ENCODE assay signal across 8 cellular contexts in genomic region chr9:2727966-2728613, GRCh38. TPM values are rescaled to one million over a fixed set of nuclear protein-coding genes. Genes with fewer than 3 reads are reported as not detected.
DNase-seq lines count a peak whose midpoint lies in the region; ATAC-seq, FAIRE-seq and TF ChIP-seq lines count a peak whose summit lies in the region.

No MANE protein-coding gene starts in this region.

- TF ChIP-seq RAD21 in GM12878 (IDR thresholded peaks at IDR 0.05; ENCODE audit: insufficient read depth, low read depth, low read length): peak; percentile 88

- H3K27me3 ChIP-seq in GM12878 (replicated peaks in 1 of 2; ENCODE audit: control insufficient read depth in 2 of 2, insufficient read depth in 2 of 2, low read length in 1 of 2) (no peaks in the 10 kb centered on the region), keratinocyte (ENCODE audit: control insufficient read depth, extremely low read depth, insufficient read depth, low read length) (no peaks in the 10 kb centered on the region), thoracic aorta (replicated peaks; ENCODE audit: insufficient read depth) (no peaks in the 10 kb centered on the region)

- H3K9me1 ChIP-seq in keratinocyte (ENCODE audit: control insufficient read depth, extremely low read depth, insufficient read depth, low read length): peaks cover 2% of the 10 kb centered on the region

- POLR2A ChIA-PET in GM12878 (lab: Charles Lee): interaction anchor here (0.7 to 0.9 kb wide), 2 partner anchors 10 to 116 kb away, joined by 3 read pairs; partner anchors contain the start of gene PUM3

- WGBS in GM12878 (ENCODE audit: insufficient coverage, insufficient replicate concordance, low lambda C conversion rate, missing lambda C conversion rate): 0% methylated on average over 5 of the region's 5 CpGs

- H3K4me3 ChIP-seq in GM12878 (no peak overlapping the region), keratinocyte (ENCODE audit: control insufficient read depth in 2 of 3, extremely low read depth in 1 of 3, insufficient read depth in 2 of 3, low read depth in 1 of 3, low read length in 3 of 3) (no peak overlapping the region), thoracic aorta (no peak overlapping the region)

- H3K36me3 ChIP-seq in GM12878 (ENCODE audit: control insufficient read depth in 2 of 2, insufficient read depth in 2 of 2, low read length in 1 of 2) (no peaks in the 10 kb centered on the region), keratinocyte (ENCODE audit: control insufficient read depth in 2 of 2, extremely low read depth in 1 of 2, insufficient read depth in 2 of 2, low read length in 2 of 2) (no peaks in the 10 kb centered on the region), thoracic aorta (no peaks in the 10 kb centered on the region)

- intact Hi-C loops in GM12878 (cut with micrococcal nuclease; ENCODE audit: unreplicated experiment): loop anchor here (1.0 to 10.0 kb wide), 8 partner anchors 31 to 596 kb away; partner anchors contain the start of gene VLDLR

- TF ChIP-seq EP300 in GM12878 (IDR thresholded peaks at IDR 0.05; ENCODE audit: borderline replicate concordance in 1 of 2, control insufficient read depth in 1 of 2, low read depth in 2 of 2, low read length in 2 of 2): peak; percentile 11 to 18; a peak in 2 of 4 replicates

- DNase-seq in DMS114 treated with DMSO at 0.1 percent for 48 hours (lab: John Stamatoyannopoulos, UW; ENCODE audit: unreplicated experiment) (peak; percentile 1), NCI-H524 (lab: John Stamatoyannopoulos, UW) (peak; percentile 27 to 74), GM12878 (ENCODE audit: low read depth, low spot score) (peak; percentile 61), keratinocyte (ENCODE audit: low read depth, low spot score) (no peak), thoracic aorta (ENCODE audit: low spot score) (no peak), activated gamma-delta T cell (lab: John Stamatoyannopoulos, UW) (no peak)

- ATAC-seq in GM19438 (IDR thresholded peaks at IDR 0.05; ENCODE audit: low read depth, unreplicated experiment): peak; percentile 83
- peak; percentile 83 for ATAC-seq in HG03378 (IDR thresholded peaks at IDR 0.05; ENCODE audit: unreplicated experiment)
- ATAC-seq in GM12878: peak; percentile 93
- no peak for ATAC-seq in thoracic aorta (ENCODE audit: insufficient number of reproducible peaks, low FRiP score, low read depth)

- SMC1A ChIA-PET in GM12878 (lab: Charles Lee; ENCODE audit: uncharacterized antibody, unreplicated experiment): interaction anchor here (0.6 to 3.8 kb wide), 42 partner anchors 10 to 602 kb away, joined by 3 to 26 read pairs (median 4); no protein-coding TSS in a partner anchor

- RAD21 ChIA-PET in GM12878 (lab: Charles Lee; ENCODE audit: unreplicated experiment): interaction anchor here (0.8 to 2.9 kb wide), 29 partner anchors 12 to 785 kb away, joined by 3 to 39 read pairs (median 3); no protein-coding TSS in a partner anchor

- no peak for TF ChIP-seq POLR2A in GM12878 (IDR thresholded peaks at IDR 0.05; ENCODE audit: low read depth, low read length)

- H3K9me3 ChIP-seq in GM12878 (replicated peaks; ENCODE audit: control insufficient read depth, insufficient read depth, low read length) (no peaks in the 10 kb centered on the region), keratinocyte (ENCODE audit: control insufficient read depth, low read depth, low read length) (no peaks in the 10 kb centered on the region), thoracic aorta (no peaks in the 10 kb centered on the region)

- TF ChIP-seq CTCF in GM12878 (IDR thresholded peaks at IDR 0.05 in 2 of 3, conservative IDR thresholded peaks at IDR 0.05 in 1 of 3; ENCODE audit: control insufficient read depth in 2 of 3, extremely low read depth in 1 of 3, insufficient read depth in 1 of 3, low read depth in 3 of 3, low read length in 3 of 3) (peak; percentile 81 to 90 (median 87)), keratinocyte (optimal IDR thresholded peaks at IDR 0.05 in 1 of 3, IDR thresholded peaks at IDR 0.05 in 1 of 3, conservative IDR thresholded peaks at IDR 0.05 in 1 of 3; ENCODE audit: extremely low read depth in 1 of 3, insufficient read depth in 2 of 3, low read length in 3 of 3) (peak; percentile 41 to 62 (median 43)), thoracic aorta (IDR thresholded peaks at IDR 0.05) (peak; percentile 43)

- H3K27ac ChIP-seq in GM12878 (ENCODE audit: control insufficient read depth, insufficient read depth) (no peak overlapping the region), keratinocyte (ENCODE audit: control insufficient read depth, insufficient read depth, low read length) (no peak overlapping the region), thoracic aorta (peak overlapping the region in 1 of 2 donors; percentile 17)

- in situ Hi-C loops in GM12878 (cut with MboI): loop anchor here (10.0 kb wide), 1 partner anchor 593 kb away; no protein-coding TSS in a partner anchor

- peak overlapping the region; percentile 57 for H3K4me2 ChIP-seq in GM12878 (ENCODE audit: control insufficient read depth, insufficient read depth)
- H3K4me2 ChIP-seq in keratinocyte (ENCODE audit: control insufficient read depth, extremely low read depth, insufficient read depth, low read depth, low read length): no peak overlapping the region

- dilution Hi-C loops in keratinocyte (cut with MboI; ENCODE audit: extremely low pct_ligation_motif_present, low sequenced_read_pairs): no loop called here

- H3K4me1 ChIP-seq in GM12878 (ENCODE audit: control insufficient read depth, insufficient read depth, low read length) (no peaks in the 10 kb centered on the region; the same call in 1 of the 2 replicates), keratinocyte (ENCODE audit: control insufficient read depth, extremely low read depth, insufficient read depth, low read length) (peaks cover 6% of the 10 kb centered on the region), thoracic aorta (ENCODE audit: control insufficient read depth in 1 of 2, low read depth in 2 of 2) (peaks cover 0 to 22% of the 10 kb centered on the region in 2 donors)

- no peak overlapping the region for H3K9ac ChIP-seq in GM12878 (ENCODE audit: control insufficient read depth, insufficient read depth, low read length)
- H3K9ac ChIP-seq in keratinocyte (ENCODE audit: control insufficient read depth, extremely low read depth, insufficient read depth, low read length): no peak overlapping the region

- CTCF ChIA-PET in GM12878 (lab: Yijun Ruan, JAX): interaction anchor here (0.7 to 3.6 kb wide), 55 partner anchors 9 to 596 kb away, joined by 3 to 25 read pairs (median 5); no protein-coding TSS in a partner anchor

- H4K20me1 ChIP-seq in GM12878 (ENCODE audit: control insufficient read depth, insufficient read depth) (no peaks in the 10 kb centered on the region), keratinocyte (ENCODE audit: control insufficient read depth, extremely low read depth, insufficient read depth, low read length) (no peaks in the 10 kb centered on the region)

- H3K79me2 ChIP-seq in GM12878 (ENCODE audit: control insufficient read depth, insufficient read depth, low read length) (no peaks in the 10 kb centered on the region), keratinocyte (ENCODE audit: control insufficient read depth, insufficient read depth, low read length) (no peaks in the 10 kb centered on the region)

- H2AFZ ChIP-seq in GM12878 (ENCODE audit: control insufficient read depth, low read depth, low read length) (peak overlapping the region; percentile 26), keratinocyte (ENCODE audit: control insufficient read depth, low read length) (no peak overlapping the region)

- FAIRE-seq in GM12878 (lab: Jason Lieb, UNC) (peak; percentile 90), keratinocyte (lab: Jason Lieb, UNC) (no peak)

- BruUV-seq in GM12878 (replicated peaks; lab: Mats Ljungman, UMichigan): no TSS peak

TF ChIP-seq in GM12878, 131 proteins besides CTCF, POLR2A, EP300 and RAD21 (continues in another document):
- TF ChIP-seq CEBPB (IDR thresholded peaks at IDR 0.05; ENCODE audit: borderline replicate concordance in 1 of 2, low read depth in 2 of 2, low read length in 2 of 2) (no peak), PKNOX1 (IDR thresholded peaks at IDR 0.05) (peak; percentile 94), BHLHE40 (IDR thresholded peaks at IDR 0.05; ENCODE audit: borderline replicate concordance in 1 of 2, low read depth in 2 of 2, low read length in 1 of 2) (0 out of 4 replicates have a peak, but pooled peaks have one; percentile 33 to 40)

RNA-seq across cellular contexts. Expression of gene KCNV2, which starts 10.8 kb away (rescaled TPM):
- not detected in 2 replicates for total RNA-seq in GM12878 (2013; cell fraction: nucleolus; rRNA removed)
- 0.05 and 0.23 TPM in 2 replicates for total RNA-seq in GM12878 (2014; rRNA removed)
- 0.09 TPM in 1 of 2 replicates, not detected in the other for total RNA-seq in GM12878 (2014; rRNA removed; fragmentation: Illumina TruSeq; extraction: Trizol)
- 0.11 TPM in 1 of 2 replicates, not detected in the other for total RNA-seq in GM12878 (2021)
- not detected for polyA plus RNA-seq in GM12878 (2011; ENCODE audit: low read depth)
- polyA plus RNA-seq in GM12878 (2011; rRNA removed): not detected in 2 replicates
- polyA plus RNA-seq in GM12878 (2011; cell fraction: cytosol; rRNA removed): not detected in 2 replicates
- not detected in 2 replicates for polyA plus RNA-seq in GM12878 (2011; cell fraction: nucleus; rRNA removed)
- 0.18 and 0.20 TPM in 2 replicates for polyA plus RNA-seq in GM12878 (2012)
- not detected in 2 replicates for polyA plus RNA-seq in GM12878 (2014; fragmentation: Illumina TruSeq; extraction: Trizol)
- polyA plus RNA-seq in GM12878 (2014; fragmentation: Nextera tagmentation; extraction: Ambion mirVana): under 1 TPM; 0.04 to 0.06 TPM
- 0.08 and 0.09 TPM in 2 replicates for polyA plus RNA-seq in GM12878 (2014; rRNA removed)
- polyA plus RNA-seq in GM12878 (2016; fragmentation: Nextera tagmentation; extraction: Ambion mirVana): under 1 TPM in 1 of 2 experiments, not detected in 1; 0.37 TPM
- not detected in 2 replicates for polyA minus RNA-seq in GM12878 (2011; rRNA and poly(A)+ RNA removed)
- not detected in 2 replicates for polyA minus RNA-seq in GM12878 (2011; cell fraction: cytosol; rRNA and poly(A)+ RNA removed)
- polyA minus RNA-seq in GM12878 (2011; cell fraction: nucleus; rRNA and poly(A)+ RNA removed): not detected in 2 replicates
- polyA plus RNA-seq in keratinocyte: not detected in 3 replicates
- not detected for polyA plus RNA-seq in keratinocyte (2011; ENCODE audit: low read depth)
- polyA plus RNA-seq in keratinocyte (2011; cell fraction: cytosol; rRNA removed): not detected in 2 replicates
- polyA plus RNA-seq in keratinocyte (2011; cell fraction: nucleus; rRNA removed): not detected in 2 replicates
- polyA plus RNA-seq in keratinocyte (2012; ENCODE audit: low replicate concordance): 0.23 TPM in 1 of 2 replicates, not detected in the other
- not detected in 3 replicates for polyA minus RNA-seq in keratinocyte
- not detected for polyA minus RNA-seq in keratinocyte (2011; cell fraction: cytosol; rRNA and poly(A)+ RNA removed)
- not detected in 2 replicates for polyA minus RNA-seq in keratinocyte (2011; cell fraction: nucleus; rRNA and poly(A)+ RNA removed)
- not detected for total RNA-seq in thoracic aorta

Comparison
In these comparisons a context has a peak if more than half of its experiments do, and no peak if none do; other contexts are left out.
1. DNase-seq: peak in DMS114 treated with DMSO at 0.1 percent for 48 hours (single experiment), NCI-H524 (2 of 2) and GM12878 (single experiment); none in keratinocyte (single experiment), thoracic aorta (single experiment) and activated gamma-delta T cell (single experiment).
2. Peak in every context shown above with its lines, with median percentiles within 50 percentile points of each other: CTCF ChIP-seq.